ENCODE assay signal across 15 cellular contexts in genomic region chr4:124044867-124045266, GRCh38.
"Had no signal": no experiment of that assay in that cellular context is flagged by ENCODE, and none has a peak within 500 bp of the region (broad histone marks: within the 10 kb centered on the region; RNA-seq: fewer than 3 reads in every experiment).

No MANE protein-coding gene starts in this region.

- DNase-seq: activated CD8-positive, alpha-beta memory T cell treated with anti-CD3 and anti-CD28 coated beads, Interleukin-2, amount 10 ng/mL, durations not matched to agents 7 days and 5 days; activated effector memory CD4-positive, alpha-beta T cell treated with Interleukin-2 at 50 U/mL for 16 hours; activated T-cell treated with anti-CD3 and anti-CD28 coated beads, Interleukin-2, amount 50 U/mL, for 24 hours; amygdala; effector memory CD4-positive, alpha-beta T cell; foreskin fibroblast; stimulated activated CD4-positive, alpha-beta T cell treated with anti-CD3 and anti-CD28 coated beads, Interleukin-2, amount 100 ng/mL, for 48 hours; stimulated activated naive CD4-positive, alpha-beta T cell treated with Interleukin-2 at 50 U/mL for 16 hours; T-helper 17 cell had no signal

- ATAC-seq: activated CD8-positive, alpha-beta memory T cell treated with anti-CD3 and anti-CD28 coated beads, Interleukin-2, amount 10 ng/mL, durations not matched to agents 7 days and 5 days; T-helper 17 cell had no signal

- H3K9me3 ChIP-seq: suprapubic skin had no signal

- H3K4me3 Mint-ChIP-seq: activated CD8-positive, alpha-beta memory T cell treated with anti-CD3 and anti-CD28 coated beads, Interleukin-2, amount 10 ng/mL, durations not matched to agents 7 days and 5 days; activated naive CD4-positive, alpha-beta T cell treated with anti-CD3 and anti-CD28 coated beads, Interleukin-2, amount 50 U/mL, for 24 hours; activated T-cell treated with anti-CD3 and anti-CD28 coated beads, Interleukin-2, amount 50 U/mL, for 24 hours; brain; central memory CD8-positive, alpha-beta T cell; natural killer cell treated with Interleukin-12 subunit alpha and Interleukin-12 subunit beta and Interleukin-15 and Interleukin-18, amount 100 ng/mL, for 72 hours; T-helper 17 cell had no signal

- H3K36me3 Mint-ChIP-seq: activated CD8-positive, alpha-beta memory T cell treated with anti-CD3 and anti-CD28 coated beads, Interleukin-2, amount 10 ng/mL, durations not matched to agents 7 days and 5 days; activated naive CD4-positive, alpha-beta T cell treated with anti-CD3 and anti-CD28 coated beads, Interleukin-2, amount 50 U/mL, for 24 hours; brain; natural killer cell treated with Interleukin-12 subunit alpha and Interleukin-12 subunit beta and Interleukin-15 and Interleukin-18, amount 100 ng/mL, for 72 hours had no signal

- H3K27me3 Mint-ChIP-seq: activated naive CD4-positive, alpha-beta T cell treated with anti-CD3 and anti-CD28 coated beads, Interleukin-2, amount 50 U/mL, for 24 hours; activated T-cell treated with anti-CD3 and anti-CD28 coated beads, Interleukin-2, amount 50 U/mL, for 24 hours; central memory CD8-positive, alpha-beta T cell; T-helper 17 cell had no signal

- H3K27ac Mint-ChIP-seq: activated CD8-positive, alpha-beta memory T cell treated with anti-CD3 and anti-CD28 coated beads, Interleukin-2, amount 10 ng/mL, durations not matched to agents 7 days and 5 days; activated naive CD4-positive, alpha-beta T cell treated with anti-CD3 and anti-CD28 coated beads, Interleukin-2, amount 50 U/mL, for 24 hours; activated T-cell treated with anti-CD3 and anti-CD28 coated beads, Interleukin-2, amount 50 U/mL, for 24 hours; brain; natural killer cell treated with Interleukin-12 subunit alpha and Interleukin-12 subunit beta and Interleukin-15 and Interleukin-18, amount 100 ng/mL, for 72 hours; T-helper 17 cell had no signal

- H3K27ac ChIP-seq: suprapubic skin had no signal

- H3K4me1 ChIP-seq: suprapubic skin had no signal

- H3K4me1 Mint-ChIP-seq: activated CD8-positive, alpha-beta memory T cell treated with anti-CD3 and anti-CD28 coated beads, Interleukin-2, amount 10 ng/mL, durations not matched to agents 7 days and 5 days; activated naive CD4-positive, alpha-beta T cell treated with anti-CD3 and anti-CD28 coated beads, Interleukin-2, amount 50 U/mL, for 24 hours; brain; central memory CD8-positive, alpha-beta T cell; T-helper 17 cell had no signal

- FAIRE-seq: TTC549 had no signal

- H3K36me3 ChIP-seq: suprapubic skin had no signal

- H3K4me3 ChIP-seq: suprapubic skin had no signal

- H3K27me3 ChIP-seq: suprapubic skin had no signal

- H3K9me3 Mint-ChIP-seq: activated naive CD4-positive, alpha-beta T cell treated with anti-CD3 and anti-CD28 coated beads, Interleukin-2, amount 50 U/mL, for 24 hours; activated T-cell treated with anti-CD3 and anti-CD28 coated beads, Interleukin-2, amount 50 U/mL, for 24 hours had no signal
